ENCODE assay signal across 8 cellular contexts in genomic region chrX:67555578-67556203, GRCh38. TPM values are rescaled to one million over a fixed set of nuclear protein-coding genes. Genes with fewer than 3 reads are reported as not detected.
DNase-seq lines count a peak whose midpoint lies in the region; ATAC-seq and TF ChIP-seq lines count a peak whose summit lies in the region.

No MANE protein-coding gene starts in this region.

- no TSS peak for BruUV-seq in IMR-90 (replicated peaks; lab: Mats Ljungman, UMichigan)

- no peak overlapping the region for H4K91ac ChIP-seq in IMR-90 (ENCODE audit: insufficient read depth, low read depth, low read length)

- H3K9me1 ChIP-seq in IMR-90 (ENCODE audit: insufficient read depth, low read length) = no peaks in the 10 kb centered on the region

- no peak overlapping the region for H3K4me2 ChIP-seq in IMR-90 (ENCODE audit: low read depth, low read length)

- intact Hi-C loops in heart left ventricle (cut with DNase I) = loop anchor here in 2 of 10 donors (10.0 kb wide), 2 partner anchors 159 to 589 kb away; no protein-coding TSS in a partner anchor
- intact Hi-C loops in Right ventricle myocardium inferior (cut with DNase I) = no loop called here
- intact Hi-C loops in IMR-90 (cut with micrococcal nuclease) = no loop called here
- intact Hi-C loops in body of pancreas (cut with DNase I) = no loop called here
- intact Hi-C loops in lower lobe of right lung (cut with DNase I) = no loop called here

- H2BK20ac ChIP-seq in IMR-90 (ENCODE audit: low read depth, low read length) = no peak overlapping the region

- H3K36me3 ChIP-seq in heart left ventricle = no peaks in the 10 kb centered on the region
- H3K36me3 ChIP-seq in IMR-90 (ENCODE audit: control insufficient read depth, insufficient read depth, low read length) = no peaks in the 10 kb centered on the region
- no peaks in the 10 kb centered on the region for H3K36me3 ChIP-seq in body of pancreas (replicated peaks in 1 of 2; ENCODE audit: insufficient read depth in 1 of 2, low read depth in 2 of 2)
- no peaks in the 10 kb centered on the region for H3K36me3 ChIP-seq in lower lobe of right lung

- H3K14ac ChIP-seq in IMR-90 (replicated peaks; ENCODE audit: low read depth, low read length) = no peak overlapping the region

- no peak overlapping the region for H2AK5ac ChIP-seq in IMR-90 (ENCODE audit: low read depth, low read length)

- dilution Hi-C loops in IMR-90 (cut with HindIII; ENCODE audit: low sequenced_read_pairs, unreplicated experiment) = no loop called here

- no peaks in the 10 kb centered on the region for H3K79me1 ChIP-seq in IMR-90 (ENCODE audit: low read depth in 1 of 2, low read length in 2 of 2)

- no peak overlapping the region for H3K18ac ChIP-seq in IMR-90 (ENCODE audit: low read depth, low read length)

- POLR2A ChIA-PET in IMR-90 (lab: Charles Lee; ENCODE audit: unreplicated experiment) = no interaction called here

- no peak overlapping the region for H2BK120ac ChIP-seq in IMR-90 (ENCODE audit: low read depth, low read length)

- H3K4me3 ChIP-seq in heart left ventricle = no peak overlapping the region
- no peak overlapping the region for H3K4me3 ChIP-seq in IMR-90 (ENCODE audit: insufficient read depth, low read depth, low read length)
- H3K4me3 ChIP-seq in body of pancreas = no peak overlapping the region
- no peak overlapping the region for H3K4me3 ChIP-seq in lower lobe of right lung

- peaks cover 0 to 4% (median 0%) of the 10 kb centered on the region in 12 donors for H3K4me1 ChIP-seq in heart left ventricle
- H3K4me1 ChIP-seq in IMR-90 (ENCODE audit: control insufficient read depth, insufficient read depth, low read length) = no peaks in the 10 kb centered on the region
- H3K4me1 ChIP-seq in body of pancreas = no peaks in the 10 kb centered on the region
- no peaks in the 10 kb centered on the region for H3K4me1 ChIP-seq in lower lobe of right lung

- in situ Hi-C loops in IMR-90 (cut with MboI; ENCODE audit: low sequenced_read_pairs) = no loop called here

- H3K9me3 ChIP-seq in heart left ventricle (no peaks in the 10 kb centered on the region), IMR-90 (ENCODE audit: control insufficient read depth, insufficient read depth, low read length) (no peaks in the 10 kb centered on the region), body of pancreas (no peaks in the 10 kb centered on the region), lower lobe of right lung (no peaks in the 10 kb centered on the region)

- no peak overlapping the region for H2BK15ac ChIP-seq in IMR-90 (ENCODE audit: low read depth, low read length)

- WGBS in heart left ventricle, 4 donors = 27 to 39% (median 33%) methylated on average over 7 of the region's 7 CpGs
- no CpG with 5 or more reads among the region's 7 CpGs for WGBS in IMR-90 (ENCODE audit: extremely low coverage in 2 of 2, insufficient read length in 1 of 2), 2 experiments
- 23 to 28% methylated on average over 7 of the region's 7 CpGs for WGBS in body of pancreas, 2 donors

- TF ChIP-seq RAD21 in IMR-90 (IDR thresholded peaks at IDR 0.05; ENCODE audit: low read length) = peak; percentile 32

- no peak overlapping the region for H4K5ac ChIP-seq in IMR-90 (ENCODE audit: low read depth, low read length)

- DNase-seq in heart left ventricle (peak in 1 of 5 donors; percentile 14), Right ventricle myocardium inferior (ENCODE audit: missing footprints) (no peak), IMR-90 (peak; percentile 21), body of pancreas (peak; percentile 8 to 41 (median 22)), lower lobe of right lung (peak; percentile 47), dedifferentiated amniotic fluid mesenchymal stem cell (ENCODE audit: extremely low spot score) (no peak)
- no peak for DNase-seq in activated CD4-positive, CD25-positive, alpha-beta regulatory T cell (lab: John Stamatoyannopoulos, UW)

- CTCF ChIA-PET in IMR-90 (lab: Yijun Ruan, JAX) = no interaction called here

- H3K4ac ChIP-seq in IMR-90 (ENCODE audit: low read depth, low read length) = no peak overlapping the region

- H4K8ac ChIP-seq in IMR-90 (ENCODE audit: low read depth in 2 of 2, low read length in 2 of 2) = no peak overlapping the region

- TF ChIP-seq CTCF in heart left ventricle (IDR thresholded peaks at IDR 0.05) (peak; percentile 39 to 77 (median 62)), IMR-90 (conservative IDR thresholded peaks at IDR 0.05; ENCODE audit: low read depth, low read length) (peak; percentile 49), body of pancreas (IDR thresholded peaks at IDR 0.05) (peak; percentile 31 to 61 (median 36)), lower lobe of right lung (IDR thresholded peaks at IDR 0.05) (peak; percentile 71)

- no peak overlapping the region for H3K9ac ChIP-seq in IMR-90 (ENCODE audit: low read depth, low read length)

- no peak overlapping the region for H2AK9ac ChIP-seq in IMR-90 (replicated peaks; ENCODE audit: low read depth, low read length, poor library complexity)

- ATAC-seq in heart left ventricle = peak in 3 of 4 donors; percentile 32 to 42 (median 36)
- no peak for ATAC-seq in Right ventricle myocardium inferior
- peak; percentile 42; the same call in 1 of the 2 replicates for ATAC-seq in IMR-90 (ENCODE audit: low read depth)
- no peak for ATAC-seq in body of pancreas
- ATAC-seq in lower lobe of right lung = peak in 1 of 2 donors; percentile 87
- no peak for ATAC-seq in HG03460 (IDR thresholded peaks at IDR 0.05; ENCODE audit: unreplicated experiment)

- no peak overlapping the region for H3K56ac ChIP-seq in IMR-90 (ENCODE audit: extremely low read depth, insufficient read depth, low read length)

- no peak overlapping the region for H2AFZ ChIP-seq in IMR-90 (replicated peaks; ENCODE audit: low read length, poor library complexity)

- TF ChIP-seq POLR2A in heart left ventricle (IDR thresholded peaks at IDR 0.05) (no peak), IMR-90 (IDR thresholded peaks at IDR 0.05; ENCODE audit: low read depth, low read length) (no peak), body of pancreas (IDR thresholded peaks at IDR 0.05) (no peak)

- H2BK5ac ChIP-seq in IMR-90 (ENCODE audit: low read depth, low read length, poor library complexity, severe bottlenecking) = no peak overlapping the region

- H4K20me1 ChIP-seq in IMR-90 (ENCODE audit: insufficient read depth, low read length) = no peaks in the 10 kb centered on the region

- H3K27ac ChIP-seq in heart left ventricle (no peak overlapping the region), IMR-90 (ENCODE audit: insufficient read depth, low read length) (no peak overlapping the region), body of pancreas (no peak overlapping the region), lower lobe of right lung (no peak overlapping the region)

- no peak overlapping the region for H3K23ac ChIP-seq in IMR-90 (ENCODE audit: low read depth, low read length)

- H3K27me3 ChIP-seq in heart left ventricle = peaks cover 0 to 3% (median 0%) of the 10 kb centered on the region in 9 donors
- H3K27me3 ChIP-seq in IMR-90 (ENCODE audit: control insufficient read depth, insufficient read depth, low read length) = no peaks in the 10 kb centered on the region
- no peaks in the 10 kb centered on the region for H3K27me3 ChIP-seq in body of pancreas
- H3K27me3 ChIP-seq in lower lobe of right lung (ENCODE audit: low read depth) = no peaks in the 10 kb centered on the region

TF ChIP-seq in IMR-90, 13 proteins besides CTCF, POLR2A, EP300 and RAD21:
- TF ChIP-seq SMC3 (IDR thresholded peaks at IDR 0.05; ENCODE audit: low read depth, low read length) (peak; percentile 29; the same call in 1 of the 2 replicates), BHLHE40 (IDR thresholded peaks at IDR 0.05; ENCODE audit: low read depth, low read length) (no peak), RFX5 (IDR thresholded peaks at IDR 0.05; ENCODE audit: low read depth, low read length) (no peak), CEBPB (IDR thresholded peaks at IDR 0.05; ENCODE audit: low read depth, low read length) (no peak), RCOR1 (IDR thresholded peaks at IDR 0.05; ENCODE audit: insufficient replicate concordance, low read length) (no peak), USF2 (IDR thresholded peaks at IDR 0.05; ENCODE audit: low read depth, low read length) (no peak), NFE2L2 (IDR thresholded peaks at IDR 0.05; ENCODE audit: low read depth, low read length) (no peak), CHD1 (IDR thresholded peaks at IDR 0.05; ENCODE audit: low read depth, low read length) (no peak)
TF ChIP-seq in IMR-90: peak in this region for 1.

RNA-seq across cellular contexts. Expression of gene AR, which starts 11.9 kb away (rescaled TPM):
- total RNA-seq in heart left ventricle (10 to 100 TPM in 8 of 9 donors, 1 to 10 TPM in 1; 9.5 to 30.1 (median 20.1) TPM), Right ventricle myocardium inferior (23.9 TPM), IMR-90 (2012; rRNA removed) (2.8 and 4.7 TPM in 2 replicates), body of pancreas (1 to 10 TPM; 2.9 to 8.2 TPM), lower lobe of right lung (5.0 TPM)
- polyA plus RNA-seq in heart left ventricle (1 to 10 TPM; 3.0 to 3.4 TPM), IMR-90 (2012; rRNA removed) (1.3 and 1.5 TPM in 2 replicates)
- polyA plus RNA-seq in IMR-90 (2012; cell fraction: cytosol; rRNA removed) = 0.54 and 0.95 TPM in 2 replicates
- 2.9 and 3.1 TPM in 2 replicates for polyA plus RNA-seq in IMR-90 (2012; cell fraction: nucleus; rRNA removed; ENCODE audit: low replicate concordance)

Comparison
In these comparisons a context has a peak if more than half of its experiments do, and no peak if none do; other contexts are left out.
1. ATAC-seq: peak in heart left ventricle (3 of 4) and IMR-90 (single experiment); none in Right ventricle myocardium inferior (single experiment), body of pancreas (single experiment) and HG03460 (single experiment).
2. DNase-seq: peak in IMR-90 (single experiment), body of pancreas (4 of 4) and lower lobe of right lung (single experiment); none in Right ventricle myocardium inferior (single experiment), activated CD4-positive, CD25-positive, alpha-beta regulatory T cell (0 of 4) and dedifferentiated amniotic fluid mesenchymal stem cell (single experiment).
3. Peak in every context shown above with its lines, with median percentiles within 50 percentile points of each other: CTCF ChIP-seq.